ENCODE assay signal across 9 cellular contexts in genomic region chr4:122930877-122931276, GRCh38. TPM values are rescaled to one million over a fixed set of nuclear protein-coding genes. Genes with fewer than 3 reads are reported as not detected.
DNase-seq lines count a peak whose midpoint lies in the region; ATAC-seq and TF ChIP-seq lines count a peak whose summit lies in the region.
"Had no signal": no experiment of that assay in that cellular context is flagged by ENCODE, and none has a peak within 500 bp of the region (broad histone marks: within the 10 kb centered on the region; RNA-seq: fewer than 3 reads in every experiment).

No MANE protein-coding gene starts in this region.

- peaks cover 29% of the 10 kb centered on the region; the same call in 1 of the 2 replicates for H3K79me2 ChIP-seq in SK-N-SH (ENCODE audit: insufficient read depth)

- DNase-seq in cardiac muscle cell (ENCODE audit: low read depth in 1 of 2, low spot score in 1 of 2) (peak; percentile 5 to 40), Right ventricle myocardium inferior (ENCODE audit: missing footprints) (no peak), SK-N-SH (no peak), globus pallidus (ENCODE audit: low spot score) (peak; percentile 19), upper lobe of left lung (no peak), occipital lobe (lab: John Stamatoyannopoulos, UW) (no peak)
- no peak for DNase-seq in stimulated activated CD4-positive, alpha-beta T cell treated with anti-CD3 and anti-CD28 coated beads, Interleukin-15, amount 100 ng/mL, for 24 hours
- DNase-seq: activated naive CD4-positive, alpha-beta T cell treated with Interleukin-2 at 50 U/mL for 16 hours had no signal

- H3K4me2 ChIP-seq in SK-N-SH: no peak overlapping the region

- H3K27me3 ChIP-seq in cardiac muscle cell (no peaks in the 10 kb centered on the region), SK-N-SH (ENCODE audit: insufficient read depth) (no peaks in the 10 kb centered on the region), upper lobe of left lung (no peaks in the 10 kb centered on the region)

- POLR2A ChIA-PET in SK-N-SH (lab: Yijun Ruan, JAX): no interaction called here

- no peaks in the 10 kb centered on the region for H3K9me3 ChIP-seq in cardiac muscle cell (ENCODE audit: low read depth)
- no peaks in the 10 kb centered on the region for H3K9me3 ChIP-seq in SK-N-SH
- H3K9me3 ChIP-seq in upper lobe of left lung: no peaks in the 10 kb centered on the region

- peak; percentile 54 for TF ChIP-seq RAD21 in SK-N-SH (IDR thresholded peaks at IDR 0.05; ENCODE audit: low read length)

- TF ChIP-seq POLR2A in upper lobe of left lung (IDR thresholded peaks at IDR 0.05): no peak

- H3K4me3 ChIP-seq in cardiac muscle cell (no peak overlapping the region), SK-N-SH (ENCODE audit: low read depth in 2 of 2, low read length in 1 of 2) (no peak overlapping the region), upper lobe of left lung (no peak overlapping the region)

- H3K27ac ChIP-seq in cardiac muscle cell: no peak overlapping the region
- H3K27ac ChIP-seq in SK-N-SH (ENCODE audit: low read depth in 2 of 2, low read length in 1 of 2): no peak overlapping the region
- H3K27ac ChIP-seq in upper lobe of left lung: no peak overlapping the region

- H3K36me3 ChIP-seq in cardiac muscle cell (peaks cover 13% of the 10 kb centered on the region), SK-N-SH (replicated peaks in 1 of 2; ENCODE audit: control insufficient read depth in 1 of 2, insufficient read depth in 2 of 2, low read length in 1 of 2) (peaks cover 45 to 62% of the 10 kb centered on the region in 2 experiments), upper lobe of left lung (peaks cover 8 to 50% (median 17%) of the 10 kb centered on the region in 4 donors)

- intact Hi-C loops in Right ventricle myocardium inferior (cut with DNase I): no loop called here

- TF ChIP-seq EP300 in SK-N-SH (IDR thresholded peaks at IDR 0.05; ENCODE audit: borderline replicate concordance in 1 of 2, low read depth in 1 of 2, low read length in 1 of 2) (no peak), upper lobe of left lung (IDR thresholded peaks at IDR 0.05) (no peak)

- H3K4me1 ChIP-seq in cardiac muscle cell (ENCODE audit: low read depth) (no peaks in the 10 kb centered on the region), SK-N-SH (ENCODE audit: control insufficient read depth in 1 of 2, insufficient read depth in 2 of 2, low read depth in 1 of 2, low read length in 1 of 2) (peaks cover 0 to 2% of the 10 kb centered on the region in 2 experiments; a peak in 2 of 4 replicates), upper lobe of left lung (no peaks in the 10 kb centered on the region)

- TF ChIP-seq CTCF in cardiac muscle cell (IDR thresholded peaks at IDR 0.05; ENCODE audit: low read depth, low read length) (peak; percentile 44), SK-N-SH (IDR thresholded peaks at IDR 0.05) (peak; percentile 82), upper lobe of left lung (IDR thresholded peaks at IDR 0.05) (peak in 5 of 6 experiments; percentile 25 to 46 (median 34))

- ATAC-seq in Right ventricle myocardium inferior (no peak), upper lobe of left lung (ENCODE audit: low FRiP score in 2 of 2) (no peak), GM21528 (IDR thresholded peaks at IDR 0.05; ENCODE audit: low FRiP score, unreplicated experiment) (no peak)

- H3K9me2 ChIP-seq in SK-N-SH: no peaks in the 10 kb centered on the region

- H3K9ac ChIP-seq in SK-N-SH: no peak overlapping the region; the same call in 1 of the 2 replicates

- no peak overlapping the region; the same call in 1 of the 2 replicates for H2AFZ ChIP-seq in SK-N-SH (ENCODE audit: low read depth)

- no peaks in the 10 kb centered on the region for H3F3A ChIP-seq in SK-N-SH (replicated peaks; ENCODE audit: insufficient read depth)

- CTCF ChIA-PET in SK-N-SH (lab: Yijun Ruan, JAX): interaction anchor here (0.6 to 2.6 kb wide), 20 partner anchors 10 to 1030 kb away, joined by 3 to 29 read pairs (median 3); partner anchors contain the start of gene NUDT6

- H4K20me1 ChIP-seq in SK-N-SH (ENCODE audit: insufficient read depth): no peaks in the 10 kb centered on the region

TF ChIP-seq in SK-N-SH, 30 proteins besides CTCF, POLR2A, EP300 and RAD21:
- TF ChIP-seq RFX5 (IDR thresholded peaks at IDR 0.05; ENCODE audit: low read length) (no peak), TAF1 (IDR thresholded peaks at IDR 0.05; ENCODE audit: borderline replicate concordance, low read depth, low read length) (no peak), CHD2 (IDR thresholded peaks at IDR 0.05; ENCODE audit: low read length, partially characterized antibody) (no peak), ZBTB33 (IDR thresholded peaks at IDR 0.05; ENCODE audit: borderline replicate concordance, low read depth) (no peak), FOSL2 (IDR thresholded peaks at IDR 0.05; ENCODE audit: borderline replicate concordance, low read depth) (no peak), ELF1 (IDR thresholded peaks at IDR 0.05) (no peak), NRF1 (IDR thresholded peaks at IDR 0.05; ENCODE audit: low read depth, low read length) (no peak), SIN3A (IDR thresholded peaks at IDR 0.05; ENCODE audit: borderline replicate concordance, low read depth, low read length) (no peak), MEF2A (IDR thresholded peaks at IDR 0.05; ENCODE audit: borderline replicate concordance, low read depth) (no peak), TCF12 (IDR thresholded peaks at IDR 0.05) (no peak)

RNA-seq across cellular contexts. Expression of gene NUDT6, which starts 8.5 kb away (rescaled TPM):
- total RNA-seq in cardiac muscle cell (32.3 and 40.4 TPM in 2 replicates), Right ventricle myocardium inferior (16.4 TPM), upper lobe of left lung (10 to 100 TPM in 1 of 6 donors, 1 to 10 TPM in 5; 3.1 to 10.3 (median 6.3) TPM), occipital lobe (6.4 TPM)
- polyA plus RNA-seq in cardiac muscle cell (25.0 and 26.3 TPM in 2 replicates), SK-N-SH (2012; rRNA removed) (10.1 and 10.5 TPM in 2 replicates)
- 9.1 and 9.6 TPM in 2 replicates for polyA plus RNA-seq in SK-N-SH (2012; cell fraction: cytosol; rRNA removed)
- 10.1 and 10.4 TPM in 2 replicates for polyA plus RNA-seq in SK-N-SH (2012; cell fraction: nucleus; rRNA removed)

Comparison
In these comparisons a context has a peak if more than half of its experiments do, and no peak if none do; other contexts are left out.
1. DNase-seq: peak in cardiac muscle cell (2 of 2) and globus pallidus (single experiment); none in Right ventricle myocardium inferior (single experiment), SK-N-SH (single experiment), upper lobe of left lung (0 of 2), occipital lobe (single experiment) and stimulated activated CD4-positive, alpha-beta T cell treated with anti-CD3 and anti-CD28 coated beads, Interleukin-15, amount 100 ng/mL, for 24 hours (single experiment).
2. Peak in every context shown above with its lines, with median percentiles within 50 percentile points of each other: CTCF ChIP-seq.